Comparison of ENCODE assay signal across 22 cellular contexts in the genomic region with DNA sequence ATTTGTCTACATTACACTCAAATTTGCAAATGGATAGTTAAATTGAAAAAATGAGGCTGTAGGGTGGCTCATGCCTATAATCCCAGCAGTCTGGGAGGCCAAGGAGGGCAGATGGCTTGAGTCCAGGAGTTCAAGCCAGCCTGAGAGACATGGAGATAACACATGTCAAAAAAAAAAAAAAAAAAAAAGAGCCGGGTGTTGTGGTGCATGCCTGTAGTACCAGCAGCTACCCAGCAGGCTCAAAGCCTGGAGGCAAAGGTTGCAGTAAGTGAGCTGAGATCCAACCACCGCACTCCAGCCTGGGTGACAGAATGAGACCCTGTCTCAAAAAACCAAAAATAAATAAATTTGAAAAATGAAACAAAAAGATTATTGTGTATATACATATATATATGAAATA.
DNase-seq lines count a peak whose midpoint lies in the region; ATAC-seq, FAIRE-seq and TF ChIP-seq lines count a peak whose summit lies in the region.
"Had no signal": no experiment of that assay in that cellular context is flagged by ENCODE, and none has a peak within 500 bp of the region (broad histone marks: within the 10 kb centered on the region; RNA-seq: fewer than 3 reads in every experiment).

No MANE protein-coding gene starts in this region.

- H3K4me3 Mint-ChIP-seq in endodermal cell = no peak overlapping the region
- H3K4me3 Mint-ChIP-seq in progenitor cell of endocrine pancreas (ENCODE audit: low read depth) = no peak overlapping the region
- H3K4me3 Mint-ChIP-seq: naive thymus-derived CD4-positive, alpha-beta T cell; stimulated activated effector memory CD8-positive, alpha-beta T cell treated with anti-CD3 and anti-CD28 coated beads, Interleukin-12 subunit alpha, Interleukin-12 subunit beta, amount 100 ng/mL, for 72 hours had no signal

- no peaks in the 10 kb centered on the region for H3K9me3 Mint-ChIP-seq in endodermal cell
- no peaks in the 10 kb centered on the region for H3K9me3 Mint-ChIP-seq in progenitor cell of endocrine pancreas (ENCODE audit: low read depth)

- no peak overlapping the region for H3K4me3 ChIP-seq in endodermal cell (ENCODE audit: low read length)
- H3K4me3 ChIP-seq: ascending aorta, esophagus squamous epithelium, HAP-1, hepatocyte, SJSA1, transverse colon had no signal

- H3K27ac ChIP-seq in endodermal cell (ENCODE audit: low read depth, low read length) = no peak overlapping the region
- H3K27ac ChIP-seq: ascending aorta, esophagus squamous epithelium, hepatocyte, HL-60, SJSA1, transverse colon had no signal

- WGBS in endodermal cell (ENCODE audit: insufficient coverage in 1 of 2, insufficient read length in 1 of 2), 2 experiments = 60% methylated on average over 2 of the region's 2 CpGs; no CpG with 5 or more reads in 1 of the 2 experiments

- H3K4me1 Mint-ChIP-seq in endodermal cell (no peaks in the 10 kb centered on the region), progenitor cell of endocrine pancreas (ENCODE audit: low read depth) (no peaks in the 10 kb centered on the region)
- H3K4me1 Mint-ChIP-seq: naive thymus-derived CD4-positive, alpha-beta T cell; stimulated activated effector memory CD8-positive, alpha-beta T cell treated with anti-CD3 and anti-CD28 coated beads, Interleukin-12 subunit alpha, Interleukin-12 subunit beta, amount 100 ng/mL, for 72 hours had no signal

- H3K36me3 Mint-ChIP-seq in endodermal cell (ENCODE audit: low read depth) = no peaks in the 10 kb centered on the region
- H3K36me3 Mint-ChIP-seq in progenitor cell of endocrine pancreas (ENCODE audit: insufficient read depth) = no peaks in the 10 kb centered on the region
- H3K36me3 Mint-ChIP-seq: naive thymus-derived CD4-positive, alpha-beta T cell; stimulated activated effector memory CD8-positive, alpha-beta T cell treated with anti-CD3 and anti-CD28 coated beads, Interleukin-12 subunit alpha, Interleukin-12 subunit beta, amount 100 ng/mL, for 72 hours had no signal

- no peaks in the 10 kb centered on the region for H3K27me3 ChIP-seq in endodermal cell (ENCODE audit: control insufficient read depth, insufficient read depth, low read length, poor library complexity, severe bottlenecking)
- H3K27me3 ChIP-seq: ascending aorta, esophagus squamous epithelium, hepatocyte, SJSA1, transverse colon had no signal

- H3K9ac ChIP-seq in endodermal cell (ENCODE audit: extremely low read depth, low read length, poor library complexity, severe bottlenecking) = no peak overlapping the region

- no peaks in the 10 kb centered on the region for H3K36me3 ChIP-seq in endodermal cell (ENCODE audit: control insufficient read depth, insufficient read depth, low read length)
- H3K36me3 ChIP-seq: ascending aorta, esophagus squamous epithelium, HAP-1, SJSA1, transverse colon had no signal

- ATAC-seq in GM19351 (IDR thresholded peaks at IDR 0.05; ENCODE audit: unreplicated experiment) (no peak), HG02571 (IDR thresholded peaks at IDR 0.05; ENCODE audit: unreplicated experiment) (no peak)
- ATAC-seq: naive thymus-derived CD4-positive, alpha-beta T cell; sciatic nerve; stimulated activated effector memory CD8-positive, alpha-beta T cell treated with anti-CD3 and anti-CD28 coated beads, Interleukin-12 subunit alpha, Interleukin-12 subunit beta, amount 100 ng/mL, for 72 hours had no signal

- DNase-seq in NCI-H146 (lab: John Stamatoyannopoulos, UW) (peak; percentile 17), NCI-H146 treated with DMSO at 0.1 percent for 48 hours (lab: John Stamatoyannopoulos, UW; ENCODE audit: unreplicated experiment) (no peak), NAMALWA (ENCODE audit: low spot score) (peak; percentile 10), endodermal cell (peak; percentile 80), progenitor cell of endocrine pancreas (ENCODE audit: low spot score, unreplicated experiment) (no peak), urothelium cell line (ENCODE audit: low spot score) (no peak)
- DNase-seq: activated CD8-positive, alpha-beta memory T cell treated with anti-CD3 and anti-CD28 coated beads for 24 hours; activated effector memory CD4-positive, alpha-beta T cell treated with Interleukin-2 at 50 U/mL for 16 hours; esophagus squamous epithelium; naive thymus-derived CD4-positive, alpha-beta T cell; NCI-H2171; transverse colon had no signal

- no peak for FAIRE-seq in urothelium cell line (lab: Jason Lieb, UNC)

- H3K9me3 ChIP-seq in endodermal cell (ENCODE audit: control insufficient read depth, low read length) = no peaks in the 10 kb centered on the region
- H3K9me3 ChIP-seq: ascending aorta, Caco-2, esophagus squamous epithelium, HAP-1, SJSA1, transverse colon had no signal

- peak; percentile 67 for TF ChIP-seq CTCF in endodermal cell (conservative IDR thresholded peaks at IDR 0.05)
- TF ChIP-seq CTCF in progenitor cell of endocrine pancreas (IDR thresholded peaks at IDR 0.05; ENCODE audit: unreplicated experiment) = peak; percentile 30

- H3K4me1 ChIP-seq in endodermal cell (ENCODE audit: control insufficient read depth, insufficient read depth, low read length) = no peaks in the 10 kb centered on the region
- H3K4me1 ChIP-seq: ascending aorta, Caco-2, esophagus squamous epithelium, SJSA1, transverse colon had no signal

- no peak overlapping the region for H3K27ac Mint-ChIP-seq in endodermal cell
- no peak overlapping the region for H3K27ac Mint-ChIP-seq in progenitor cell of endocrine pancreas
- H3K27ac Mint-ChIP-seq: naive thymus-derived CD4-positive, alpha-beta T cell; stimulated activated effector memory CD8-positive, alpha-beta T cell treated with anti-CD3 and anti-CD28 coated beads, Interleukin-12 subunit alpha, Interleukin-12 subunit beta, amount 100 ng/mL, for 72 hours had no signal

- no peaks in the 10 kb centered on the region for H3K27me3 Mint-ChIP-seq in endodermal cell (ENCODE audit: insufficient read depth)
- no peaks in the 10 kb centered on the region for H3K27me3 Mint-ChIP-seq in progenitor cell of endocrine pancreas
- H3K27me3 Mint-ChIP-seq: naive thymus-derived CD4-positive, alpha-beta T cell had no signal

Comparison
In these comparisons a context has a peak if more than half of its experiments do, and no peak if none do; other contexts are left out.
1. DNase-seq: peak in NCI-H146 (single experiment), NAMALWA (single experiment) and endodermal cell (single experiment); none in NCI-H146 treated with DMSO at 0.1 percent for 48 hours (single experiment), progenitor cell of endocrine pancreas (single experiment) and urothelium cell line (single experiment).